ENCODE assay signal across 26 cellular contexts in genomic region chr11:69483696-69484426, GRCh38. TPM values are rescaled to one million over a fixed set of nuclear protein-coding genes. Genes with fewer than 3 reads are reported as not detected.
DNase-seq lines count a peak whose midpoint lies in the region; ATAC-seq, FAIRE-seq and TF ChIP-seq lines count a peak whose summit lies in the region.
"Had no signal": no experiment of that assay in that cellular context is flagged by ENCODE, and none has a peak within 500 bp of the region (broad histone marks: within the 10 kb centered on the region; RNA-seq: fewer than 3 reads in every experiment).

No MANE protein-coding gene starts in this region.

- no peaks in the 10 kb centered on the region for H3K36me3 ChIP-seq in left ventricle myocardium inferior
- no peaks in the 10 kb centered on the region for H3K36me3 ChIP-seq in aorta (ENCODE audit: control insufficient read depth in 1 of 2, insufficient read depth in 2 of 2, low read length in 1 of 2)
- H3K36me3 ChIP-seq in esophagus squamous epithelium: no peaks in the 10 kb centered on the region
- H3K36me3 ChIP-seq: thoracic aorta had no signal

- H3K27me3 ChIP-seq in left ventricle myocardium inferior (ENCODE audit: low read depth) (no peaks in the 10 kb centered on the region), aorta (ENCODE audit: control insufficient read depth in 1 of 2, insufficient read depth in 2 of 2, low read length in 1 of 2) (no peaks in the 10 kb centered on the region), esophagus squamous epithelium (no peaks in the 10 kb centered on the region)

- no peaks in the 10 kb centered on the region for H3K36me3 Mint-ChIP-seq in nephron progenitor cell (ENCODE audit: low read depth)
- H3K36me3 Mint-ChIP-seq: activated CD4-positive, alpha-beta memory T cell treated with anti-CD3 and anti-CD28 coated beads for 36 hours; CD4-positive, alpha-beta memory T cell; IgD-negative memory B cell had no signal

- H3K27ac Mint-ChIP-seq in nephron progenitor cell: peak overlapping the region; percentile 55
- H3K27ac Mint-ChIP-seq: activated B cell treated with CpG ODN at 0.5 μM for 24 hours; activated CD4-positive, alpha-beta memory T cell treated with anti-CD3 and anti-CD28 coated beads for 36 hours; CD4-positive, alpha-beta memory T cell; IgD-negative memory B cell had no signal

- WGBS in aorta, 2 donors: 96 to 97% methylated on average over 25 of the region's 25 CpGs
- 59 to 84% methylated on average over 2 to 10 of the region's 25 CpGs for WGBS in esophagus squamous epithelium, 2 donors

- H3K4me3 Mint-ChIP-seq in nephron progenitor cell: no peak overlapping the region
- H3K4me3 Mint-ChIP-seq: activated B cell treated with CpG ODN at 0.5 μM for 24 hours; activated CD4-positive, alpha-beta memory T cell treated with anti-CD3 and anti-CD28 coated beads for 36 hours; CD4-positive, alpha-beta memory T cell; IgD-negative memory B cell had no signal

- H3K4me3 ChIP-seq in left ventricle myocardium inferior (no peak overlapping the region), aorta (ENCODE audit: low read length in 2 of 2) (no peak overlapping the region), esophagus squamous epithelium (no peak overlapping the region)
- H3K4me3 ChIP-seq: thoracic aorta had no signal

- TF ChIP-seq CTCF in left ventricle myocardium inferior (IDR thresholded peaks at IDR 0.05; ENCODE audit: borderline replicate concordance) (no peak), nephron progenitor cell (IDR thresholded peaks at IDR 0.05) (no peak), esophagus squamous epithelium (IDR thresholded peaks at IDR 0.05) (no peak)

- peaks cover 4% of the 10 kb centered on the region for H3K27me3 Mint-ChIP-seq in nephron progenitor cell (ENCODE audit: low read depth, poor library complexity)
- H3K27me3 Mint-ChIP-seq: activated B cell treated with CpG ODN at 0.5 μM for 24 hours; activated CD4-positive, alpha-beta memory T cell treated with anti-CD3 and anti-CD28 coated beads for 36 hours; CD4-positive, alpha-beta memory T cell had no signal

- no peak for FAIRE-seq in frontal cortex (lab: Jason Lieb, UNC)
- FAIRE-seq: colon, GM19239 had no signal

- intact Hi-C loops in left ventricle myocardium inferior (cut with micrococcal nuclease) (no loop called here), aorta (cut with DNase I) (no loop called here), esophagus squamous epithelium (cut with DNase I) (no loop called here)

- peaks cover 29% of the 10 kb centered on the region for H3K4me1 Mint-ChIP-seq in nephron progenitor cell
- H3K4me1 Mint-ChIP-seq: activated B cell treated with CpG ODN at 0.5 μM for 24 hours; CD4-positive, alpha-beta memory T cell; IgD-negative memory B cell had no signal

- ATAC-seq in aorta (ENCODE audit: low FRiP score): no peak
- ATAC-seq: right cardiac atrium; stimulated activated naive CD8-positive, alpha-beta T cell treated with anti-CD3 and anti-CD28 coated beads, Interleukin-15, Interleukin-2, amounts not matched to agents 100 U/mL and 50 U/mL, for 24 hours had no signal

- H3K9me3 ChIP-seq in left ventricle myocardium inferior (replicated peaks) (no peaks in the 10 kb centered on the region), aorta (ENCODE audit: control insufficient read depth, low read length) (no peaks in the 10 kb centered on the region), esophagus squamous epithelium (no peaks in the 10 kb centered on the region)
- H3K9me3 ChIP-seq: thoracic aorta had no signal

- no peak for TF ChIP-seq POLR2A in esophagus squamous epithelium (IDR thresholded peaks at IDR 0.05)

- H3K4me1 ChIP-seq in left ventricle myocardium inferior (peaks cover 65% of the 10 kb centered on the region), aorta (ENCODE audit: control insufficient read depth in 1 of 2, insufficient read depth in 2 of 2, low read length in 2 of 2) (no peaks in the 10 kb centered on the region), esophagus squamous epithelium (peaks cover 13 to 42% (median 19%) of the 10 kb centered on the region in 3 donors)

- DNase-seq in DMS 273 (lab: John Stamatoyannopoulos, UW; ENCODE audit: unreplicated experiment) (peak; percentile 5), DMS 273 treated with DMSO at 0.1 percent for 48 hours (lab: John Stamatoyannopoulos, UW) (no peak), left ventricle myocardium inferior (peak; percentile 9), nephron progenitor cell (no peak), aorta (peak; percentile 24 to 68), esophagus squamous epithelium (lab: John Stamatoyannopoulos, UW) (no peak), GM19240 (ENCODE audit: insufficient read length, low spot score) (no peak), frontal cortex (ENCODE audit: low spot score in 2 of 2) (no peak)
- DNase-seq: activated B cell treated with CpG ODN at 0.5 μM for 24 hours; activated CD4-positive, alpha-beta memory T cell treated with anti-CD3 and anti-CD28 coated beads for 36 hours; activated CD8-positive, alpha-beta memory T cell treated with anti-CD3 and anti-CD28 coated beads, Interleukin-2, amount 50 U/mL, for 48 hours; CD4-positive, alpha-beta memory T cell; mammary epithelial cell; NCI-H1105; NCI-H2029 treated with DMSO at 0.1 percent for 48 hours; NCI-H226; stimulated activated naive CD8-positive, alpha-beta T cell treated with anti-CD3 and anti-CD28 coated beads, Interleukin-15, Interleukin-2, amounts not matched to agents 100 U/mL and 50 U/mL, for 24 hours; T1000 had no signal

- no peak overlapping the region for H3K27ac ChIP-seq in left ventricle myocardium inferior (replicated peaks)
- no peak overlapping the region for H3K27ac ChIP-seq in aorta (ENCODE audit: low read depth in 1 of 2, low read length in 2 of 2)
- no peak overlapping the region for H3K27ac ChIP-seq in esophagus squamous epithelium
- H3K27ac ChIP-seq: 22Rv1, thoracic aorta had no signal

- no peaks in the 10 kb centered on the region for H3K9me3 Mint-ChIP-seq in nephron progenitor cell
- H3K9me3 Mint-ChIP-seq: activated B cell treated with CpG ODN at 0.5 μM for 24 hours; activated CD4-positive, alpha-beta memory T cell treated with anti-CD3 and anti-CD28 coated beads for 36 hours; CD4-positive, alpha-beta memory T cell; IgD-negative memory B cell had no signal

RNA-seq across cellular contexts. Expression of gene LINC01488, which starts 2.4 kb away (rescaled TPM):
- total RNA-seq in left ventricle myocardium inferior (0.38 TPM), aorta (not detected), esophagus squamous epithelium (not detected), frontal cortex (not detected)
- not detected for polyA plus RNA-seq in aorta
- total RNA-seq: activated B cell treated with CpG ODN at 0.5 μM for 24 hours; activated CD4-positive, alpha-beta memory T cell treated with anti-CD3 and anti-CD28 coated beads for 36 hours; CD4-positive, alpha-beta memory T cell; kidney epithelial cell; mammary epithelial cell; osteocyte; thoracic aorta had no signal
- polyA plus RNA-seq: CD4-positive, alpha-beta memory T cell; IgD-negative memory B cell; mammary epithelial cell had no signal

Comparison
In these comparisons a context has a peak if more than half of its experiments do, and no peak if none do; other contexts are left out.
1. DNase-seq: peak in DMS 273 (single experiment), left ventricle myocardium inferior (single experiment) and aorta (2 of 2); none in DMS 273 treated with DMSO at 0.1 percent for 48 hours (single experiment), nephron progenitor cell (single experiment), esophagus squamous epithelium (single experiment), GM19240 (single experiment) and frontal cortex (0 of 2).